ENCODE assay signal across 13 cellular contexts in the genomic region with DNA sequence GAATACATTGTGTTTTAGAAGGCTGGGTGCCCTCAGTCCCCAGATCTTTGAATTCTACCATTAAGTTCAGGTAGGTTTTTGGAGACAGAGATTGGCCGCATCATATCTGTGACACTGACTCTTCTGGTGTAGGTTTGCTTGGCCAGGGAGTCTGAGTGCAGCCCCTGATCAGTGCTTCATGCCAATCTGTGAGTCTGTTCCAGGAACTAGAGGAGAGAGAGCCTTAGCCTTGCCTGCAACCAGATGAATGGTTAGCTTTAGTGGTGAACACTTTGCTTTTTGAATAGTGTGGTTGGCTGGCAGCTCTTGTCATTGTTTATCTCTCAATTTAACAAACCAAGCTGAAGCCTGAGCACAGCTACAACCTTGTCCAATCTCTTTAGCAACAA.
"Had no signal": no experiment of that assay in that cellular context is flagged by ENCODE, and none has a peak within 500 bp of the region (broad histone marks: within the 10 kb centered on the region; RNA-seq: fewer than 3 reads in every experiment).

No MANE protein-coding gene starts in this region.

- H3K4me1 ChIP-seq: adrenal gland had no signal

- H3K4me1 Mint-ChIP-seq: immature natural killer cell had no signal

- H3K9me3 Mint-ChIP-seq: activated CD4-positive, alpha-beta memory T cell treated with anti-CD3 and anti-CD28 coated beads, Interleukin-2, amount 10 ng/mL, durations not matched to agents 7 days and 5 days; brain; immature natural killer cell; nephron progenitor cell had no signal

- H3K4me3 ChIP-seq: adrenal gland had no signal

- H3K27me3 Mint-ChIP-seq: activated CD4-positive, alpha-beta memory T cell treated with anti-CD3 and anti-CD28 coated beads, Interleukin-2, amount 10 ng/mL, durations not matched to agents 7 days and 5 days; brain had no signal

- DNase-seq: activated CD4-positive, alpha-beta memory T cell treated with anti-CD3 and anti-CD28 coated beads, Interleukin-2, amount 10 ng/mL, durations not matched to agents 7 days and 5 days; activated CD4-positive, CD25-positive, alpha-beta regulatory T cell treated with anti-CD3 and anti-CD28 coated beads, Interleukin-2, amount 50 U/mL, for 72 hours; activated CD8-positive, alpha-beta memory T cell treated with anti-CD3 and anti-CD28 coated beads, Interleukin-2, amount 50 U/mL, for 48 hours; activated naive CD4-positive, alpha-beta T cell; adrenal gland; glutamatergic neuron; immature natural killer cell; nephron progenitor cell; stimulated activated naive CD4-positive, alpha-beta T cell treated with Interleukin-2 at 50 U/mL for 16 hours; trophoblast cell had no signal

- H3K27ac Mint-ChIP-seq: activated CD4-positive, alpha-beta memory T cell treated with anti-CD3 and anti-CD28 coated beads, Interleukin-2, amount 10 ng/mL, durations not matched to agents 7 days and 5 days; immature natural killer cell; nephron progenitor cell had no signal

- H3K36me3 Mint-ChIP-seq: brain, immature natural killer cell had no signal

- H3K27ac ChIP-seq: adrenal gland had no signal

- H3K9me3 ChIP-seq: adrenal gland had no signal

- H3K36me3 ChIP-seq: adrenal gland had no signal

- H3K27me3 ChIP-seq: adrenal gland had no signal

- ATAC-seq: left lobe of liver, sciatic nerve had no signal

- H3K4me3 Mint-ChIP-seq: activated CD4-positive, alpha-beta memory T cell treated with anti-CD3 and anti-CD28 coated beads, Interleukin-2, amount 10 ng/mL, durations not matched to agents 7 days and 5 days; immature natural killer cell; nephron progenitor cell had no signal
